In the genomic region with DNA sequence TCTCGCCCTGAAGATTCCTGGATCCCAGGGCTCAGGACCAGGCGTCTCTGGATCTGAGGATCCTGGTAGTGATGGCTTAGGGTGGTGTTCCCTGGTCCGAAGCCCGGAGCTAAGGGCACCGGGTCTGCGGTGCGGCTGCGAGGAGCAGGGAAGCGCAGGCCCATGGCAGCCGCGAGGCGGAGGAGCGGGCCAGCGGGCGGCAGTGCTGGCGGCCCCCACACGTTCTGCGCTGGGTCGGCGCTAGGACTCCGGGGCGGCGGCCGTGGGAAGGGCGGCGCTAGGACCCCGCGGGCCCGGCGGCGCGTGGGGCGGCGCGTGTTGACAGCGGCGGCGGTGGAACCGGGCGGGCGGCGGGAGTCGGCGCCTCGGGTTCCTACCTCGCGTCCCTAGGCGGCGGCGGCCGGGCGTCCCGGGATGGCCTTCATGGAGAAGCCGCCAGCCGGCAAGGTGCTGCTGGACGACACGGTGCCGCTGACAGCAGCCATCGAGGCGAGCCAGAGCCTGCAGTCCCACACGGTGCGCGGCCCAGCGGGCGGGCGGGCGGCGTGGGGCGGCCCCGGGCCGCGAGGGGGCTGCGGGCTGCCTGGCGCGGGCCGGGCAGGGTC, we compare ENCODE assay signal across 8 cellular contexts. TPM values are rescaled to one million over a fixed set of nuclear protein-coding genes. Genes with fewer than 3 reads are reported as not detected.
DNase-seq lines count a peak whose midpoint lies in the region; ATAC-seq and TF ChIP-seq lines count a peak whose summit lies in the region.

A gene (plus strand): TSS at position 318 of the 605 bp plus-strand sequence. CDS start 97 bp downstream, at position 415.

- H3K27ac Mint-ChIP-seq in activated T-cell treated with anti-CD3 and anti-CD28 coated beads, Interleukin-2, amount 50 U/mL, for 24 hours, result peak within 1 kb of the TSS; percentile 96

- intact Hi-C loops in PC-3 (cut with micrococcal nuclease), result loop anchor here (1.0 to 2.0 kb wide), 4 partner anchors 26 to 200 kb away; a partner anchor contains a TSS

- H2AFZ ChIP-seq in PC-3 (ENCODE audit: low read length), result peak within 1 kb of the TSS; percentile 81

- ATAC-seq in GM18907 (IDR thresholded peaks at IDR 0.05; ENCODE audit: unreplicated experiment) (peak; percentile 88), HG03108 (IDR thresholded peaks at IDR 0.05; ENCODE audit: unreplicated experiment) (peak; percentile 87), PC-3 (peak; percentile 78)

- peaks cover 5% of the 10 kb centered on the region for H3F3A ChIP-seq in PC-3 (ENCODE audit: low read length, unreplicated experiment)

- no peaks in the 10 kb centered on the region for H3K9me3 ChIP-seq in PC-3 (ENCODE audit: low read length)

- H3K4me3 ChIP-seq in PC-3 (ENCODE audit: low read length), result peak within 1 kb of the TSS; percentile 95
- H3K4me3 ChIP-seq in epithelial cell of proximal tubule (ENCODE audit: low read depth, low read length), result peak within 1 kb of the TSS; percentile 73

- no peaks in the 10 kb centered on the region for H3K9me2 ChIP-seq in PC-3 (replicated peaks; ENCODE audit: low read length)

- no peaks in the 10 kb centered on the region for H3K9me3 Mint-ChIP-seq in activated T-cell treated with anti-CD3 and anti-CD28 coated beads, Interleukin-2, amount 50 U/mL, for 24 hours

- no peaks in the 10 kb centered on the region for H3K36me3 ChIP-seq in PC-3 (ENCODE audit: low read depth, low read length)

- H3K4me1 Mint-ChIP-seq in activated T-cell treated with anti-CD3 and anti-CD28 coated beads, Interleukin-2, amount 50 U/mL, for 24 hours (ENCODE audit: low read depth), result peaks cover 39% of the 10 kb centered on the region

- H3K9ac ChIP-seq in PC-3 (ENCODE audit: low read length), result peak within 1 kb of the TSS; percentile 85

- no peaks in the 10 kb centered on the region for H4K20me1 ChIP-seq in PC-3 (ENCODE audit: low read length)

- TF ChIP-seq CTCF in PC-3 (conservative IDR thresholded peaks at IDR 0.05; ENCODE audit: low read depth, low read length), result peak; percentile 26; the same call in 1 of the 2 replicates
- no peak for TF ChIP-seq CTCF in epithelial cell of proximal tubule (conservative IDR thresholded peaks at IDR 0.05; ENCODE audit: low read depth, low read length)

- peaks cover 22% of the 10 kb centered on the region for H3K79me2 ChIP-seq in PC-3 (ENCODE audit: low read length)

- DNase-seq in AML-193 (lab: John Stamatoyannopoulos, UW) (peak; percentile 74 to 81), PC-3 (peak; percentile 74), epithelial cell of proximal tubule (ENCODE audit: low read depth) (no peak), mucosa of gallbladder (ENCODE audit: low spot score) (peak; percentile 82)
- DNase-seq in activated T-cell treated with anti-CD3 and anti-CD28 coated beads, Interleukin-2, amount 50 U/mL, for 24 hours, result peak; percentile 87
- peak; percentile 73 for DNase-seq in stimulated activated CD8-positive, alpha-beta memory T cell treated with anti-CD3 and anti-CD28 coated beads, Interleukin-4, amount 100 ng/mL, for 24 hours (ENCODE audit: low read depth)

- H3K27me3 Mint-ChIP-seq in activated T-cell treated with anti-CD3 and anti-CD28 coated beads, Interleukin-2, amount 50 U/mL, for 24 hours, result no peaks in the 10 kb centered on the region

- H3K36me3 Mint-ChIP-seq in activated T-cell treated with anti-CD3 and anti-CD28 coated beads, Interleukin-2, amount 50 U/mL, for 24 hours (ENCODE audit: low read depth), result peaks cover 29% of the 10 kb centered on the region

- H3K27ac ChIP-seq in PC-3 (ENCODE audit: low read length), result peak within 1 kb of the TSS; percentile 91

- CTCF ChIA-PET in PC-3 (lab: Charles Lee), result interaction anchor here (0.6 to 0.8 kb wide), 2 partner anchors 23 to 298 kb away, joined by 3 to 6 read pairs; no protein-coding TSS in a partner anchor

- H3K27me3 ChIP-seq in PC-3 (ENCODE audit: low read length), result no peaks in the 10 kb centered on the region

- POLR2A ChIA-PET in PC-3 (lab: Charles Lee; ENCODE audit: unreplicated experiment), result no interaction called here

- BruUV-seq in PC-3 (replicated peaks; lab: Mats Ljungman, UMichigan), result no TSS peak

- H3K4me2 ChIP-seq in PC-3 (ENCODE audit: low read length), result peak within 1 kb of the TSS; percentile 92

- H3K4me3 Mint-ChIP-seq in activated T-cell treated with anti-CD3 and anti-CD28 coated beads, Interleukin-2, amount 50 U/mL, for 24 hours, result peak within 1 kb of the TSS; percentile 98

- H3K4me1 ChIP-seq in PC-3 (ENCODE audit: insufficient read depth, low read length), result peaks cover 36% of the 10 kb centered on the region

RNA-seq across cellular contexts. Expression of the gene that starts here (rescaled TPM):
- total RNA-seq in PC-3 (2014; rRNA removed) (11.1 and 14.5 TPM in 2 replicates), epithelial cell of proximal tubule (10.1 and 12.4 TPM in 2 replicates), mucosa of gallbladder (23.2 TPM)
